8 cellular contexts compared by ENCODE assay signal in genomic region chr5:128536861-128537305, GRCh38. TPM values are rescaled to one million over a fixed set of nuclear protein-coding genes. Genes with fewer than 3 reads are reported as not detected.
A peak's percentile ranks its signal among the peaks of the same experiment; 100 is the strongest.
DNase-seq lines count a peak whose midpoint lies in the region; ATAC-seq and TF ChIP-seq lines count a peak whose summit lies in the region.

No MANE protein-coding gene starts in this region.

- H3K27me3 ChIP-seq in MG63 (no peaks in the 10 kb centered on the region; the same call in 1 of the 2 replicates), left lung (peaks cover 38 to 56% of the 10 kb centered on the region in 2 donors), tibial artery (peaks cover 0 to 28% of the 10 kb centered on the region in 2 donors)

- H3K4me3 ChIP-seq in MG63: peak overlapping the region; percentile 68
- H3K4me3 ChIP-seq in coronary artery: peak overlapping the region; percentile 72
- peak overlapping the region; percentile 38 to 56 for H3K4me3 ChIP-seq in left lung
- peak overlapping the region; percentile 44 to 60 for H3K4me3 ChIP-seq in tibial artery

- peak; percentile 2 for DNase-seq in MG63
- no peak for DNase-seq in coronary artery (ENCODE audit: low spot score)
- peak in 1 of 2 donors; percentile 75 for DNase-seq in left lung
- no peak for DNase-seq in tibial artery
- no peak for DNase-seq in SIG-M5 (lab: John Stamatoyannopoulos, UW)
- no peak for DNase-seq in activated gamma-delta T cell (lab: John Stamatoyannopoulos, UW)
- no peak for DNase-seq in cerebellar nuclear complex (lab: John Stamatoyannopoulos, UW)

- H3K9me3 ChIP-seq in MG63 (no peaks in the 10 kb centered on the region), left lung (no peaks in the 10 kb centered on the region), tibial artery (no peaks in the 10 kb centered on the region)

- ATAC-seq in left lung: no peak
- no peak for ATAC-seq in HG02623 (IDR thresholded peaks at IDR 0.05; ENCODE audit: unreplicated experiment)

- TF ChIP-seq CTCF in coronary artery (IDR thresholded peaks at IDR 0.05) (no peak), left lung (IDR thresholded peaks at IDR 0.05) (no peak), tibial artery (IDR thresholded peaks at IDR 0.05) (no peak)

- H3K27ac ChIP-seq in coronary artery (no peak overlapping the region), left lung (peak overlapping the region in 1 of 2 donors; percentile 48), tibial artery (no peak overlapping the region)

- H3K36me3 ChIP-seq in MG63 (no peaks in the 10 kb centered on the region), left lung (no peaks in the 10 kb centered on the region), tibial artery (no peaks in the 10 kb centered on the region)

- intact Hi-C loops in left lung (cut with DNase I): no loop called here
- intact Hi-C loops in tibial artery (cut with DNase I; ENCODE audit: low total_unique reads): no loop called here

- H3K4me1 ChIP-seq in left lung (peaks cover 12 to 25% of the 10 kb centered on the region in 2 donors), tibial artery (peaks cover 0 to 27% (median 20%) of the 10 kb centered on the region in 4 donors)

RNA-seq across cellular contexts. Expression of gene FBN2, which starts 1.2 kb away (rescaled TPM):
- total RNA-seq in MG63 (2014; rRNA removed; shearing (Covaris generic); ENCODE audit: low replicate concordance): 6.2 and 8.9 TPM in 2 replicates
- total RNA-seq in left lung: 1 to 10 TPM; 2.7 to 6.2 TPM
